In the genomic region with DNA sequence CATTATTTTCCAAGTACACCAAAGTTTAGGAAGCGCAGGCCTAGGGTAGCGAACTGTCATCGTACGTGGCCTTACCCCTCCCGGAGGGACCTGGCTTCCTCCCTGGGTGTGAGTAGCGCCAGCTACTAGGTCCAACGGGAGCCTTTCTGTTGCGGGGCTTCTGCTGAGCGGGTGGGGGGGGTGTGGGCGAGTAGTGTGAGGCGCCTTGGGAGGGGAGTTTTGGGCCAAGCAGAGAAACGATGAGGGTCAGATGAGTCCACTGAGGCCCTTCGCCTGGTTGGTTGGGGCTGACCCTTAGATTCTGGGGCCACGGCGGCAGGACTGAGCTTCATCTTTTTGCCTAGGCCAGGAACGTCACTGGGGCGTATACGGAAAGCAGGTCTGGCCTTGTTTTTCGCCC, we compare ENCODE assay signal across 8 cellular contexts. TPM values are rescaled to one million over a fixed set of nuclear protein-coding genes. Genes with fewer than 3 reads are reported as not detected.
DNase-seq lines count a peak whose midpoint lies in the region; ATAC-seq lines count a peak whose summit lies in the region.

No MANE protein-coding gene starts in this region.

- DNase-seq in caudate nucleus (lab: John Stamatoyannopoulos, UW) (peak in 12 of 61 donors; percentile 37 to 74 (median 51)), DMS114 treated with DMSO at 0.1 percent for 48 hours (lab: John Stamatoyannopoulos, UW; ENCODE audit: unreplicated experiment) (no peak), NCI-H510A (lab: John Stamatoyannopoulos, UW) (no peak), H4 (ENCODE audit: low spot score) (no peak)

- H3K4me1 ChIP-seq in ACC112 (ENCODE audit: control insufficient read depth, insufficient read depth, low read length, unreplicated experiment): peaks cover 7% of the 10 kb centered on the region
- H3K4me1 ChIP-seq in HUES48 (ENCODE audit: control insufficient read depth, insufficient read depth, low read length): peaks cover 18% of the 10 kb centered on the region
- H3K4me1 ChIP-seq in mucosa of rectum (ENCODE audit: control insufficient read depth in 2 of 2, insufficient read depth in 2 of 2, low read length in 2 of 2): peaks cover 21 to 35% of the 10 kb centered on the region in 2 donors

- H3K27me3 ChIP-seq in ACC112 (ENCODE audit: insufficient read depth, low read length): no peaks in the 10 kb centered on the region
- H3K27me3 ChIP-seq in HUES48 (ENCODE audit: control insufficient read depth, insufficient read depth, low read length): no peaks in the 10 kb centered on the region
- no peaks in the 10 kb centered on the region for H3K27me3 ChIP-seq in mucosa of rectum (ENCODE audit: control insufficient read depth in 2 of 2, insufficient read depth in 2 of 2, low read length in 2 of 2)

- H3K27ac ChIP-seq in ACC112 (ENCODE audit: low read depth, low read length) (no peak overlapping the region), HUES48 (ENCODE audit: low read depth, low read length) (no peak overlapping the region), caudate nucleus (ENCODE audit: low read depth, low read length) (peak overlapping the region; percentile 98), mucosa of rectum (ENCODE audit: low read depth in 2 of 2, low read length in 2 of 2) (peak overlapping the region; percentile 100)

- H3K79me2 ChIP-seq in ACC112 (ENCODE audit: control insufficient read depth, insufficient read depth, low read length, unreplicated experiment): no peaks in the 10 kb centered on the region

- ATAC-seq in GM18511 (IDR thresholded peaks at IDR 0.05; ENCODE audit: unreplicated experiment): no peak

- H3K4me3 ChIP-seq in ACC112 (ENCODE audit: low read depth, low read length) (peak overlapping the region; percentile 89), HUES48 (ENCODE audit: low read depth, low read length) (peak overlapping the region; percentile 78), mucosa of rectum (ENCODE audit: low read length in 2 of 2) (peak overlapping the region; percentile 82)

- H3K36me3 ChIP-seq in ACC112 (ENCODE audit: insufficient read depth, low read length) (no peaks in the 10 kb centered on the region), HUES48 (ENCODE audit: control insufficient read depth, insufficient read depth, low read length) (peaks cover 2% of the 10 kb centered on the region; the same call in 1 of the 2 replicates), mucosa of rectum (ENCODE audit: control insufficient read depth in 2 of 2, insufficient read depth in 2 of 2, low read length in 2 of 2) (peaks cover 4 to 5% of the 10 kb centered on the region in 2 donors)

- peak overlapping the region; percentile 38 for H2AFZ ChIP-seq in ACC112 (ENCODE audit: low read length, unreplicated experiment)

- H3K9ac ChIP-seq in HUES48 (ENCODE audit: low read depth, low read length) (no peak overlapping the region), mucosa of rectum (ENCODE audit: low read depth in 1 of 2, low read length in 2 of 2) (peak overlapping the region; percentile 63 to 81)

- H3K9me3 ChIP-seq in HUES48 (ENCODE audit: control insufficient read depth, insufficient read depth, low read length) (no peaks in the 10 kb centered on the region), mucosa of rectum (ENCODE audit: control insufficient read depth in 2 of 2, low read length in 2 of 2) (no peaks in the 10 kb centered on the region)

RNA-seq across cellular contexts. Expression of a gene that starts 0.9 kb away (rescaled TPM):
- 8.6 and 11.0 TPM in 2 replicates for total RNA-seq in H4 (2014; rRNA removed; shearing (Covaris generic))

Comparison
In these comparisons a context has a peak if more than half of its experiments do, and no peak if none do; other contexts are left out.
1. H3K27ac ChIP-seq: peak in caudate nucleus (single experiment) and mucosa of rectum (2 of 2); none in ACC112 (single experiment) and HUES48 (single experiment).
2. Peak in every context shown above with its lines, with median percentiles within 50 percentile points of each other: H3K4me3 ChIP-seq.